In genomic region chr14:55684956-55685584, GRCh38 we compare ENCODE assay signal across 18 cellular contexts.
DNase-seq lines count a peak whose midpoint lies in the region; ATAC-seq and TF ChIP-seq lines count a peak whose summit lies in the region.
"Had no signal": no experiment of that assay in that cellular context is flagged by ENCODE, and none has a peak within 500 bp of the region (broad histone marks: within the 10 kb centered on the region; RNA-seq: fewer than 3 reads in every experiment).

No MANE protein-coding gene starts in this region.

- peak overlapping the region; percentile 56 for H3K27ac ChIP-seq in left ventricle myocardium inferior (replicated peaks)
- H3K27ac ChIP-seq: breast epithelium had no signal

- H3K36me3 Mint-ChIP-seq in activated T-helper 17 cell treated with anti-CD3 and anti-CD28 coated beads, Interleukin-2, amount 50 U/mL, for 72 hours (ENCODE audit: low read depth) = peaks cover 71% of the 10 kb centered on the region
- H3K36me3 Mint-ChIP-seq in stimulated activated effector memory CD8-positive, alpha-beta T cell treated with anti-CD3 and anti-CD28 coated beads, Interleukin-12 subunit alpha, Interleukin-12 subunit beta, amount 100 ng/mL, for 72 hours = peaks cover 65% of the 10 kb centered on the region

- peaks cover 30% of the 10 kb centered on the region for H3K4me1 ChIP-seq in left ventricle myocardium inferior
- H3K4me1 ChIP-seq: breast epithelium had no signal

- no peaks in the 10 kb centered on the region for H3K27me3 Mint-ChIP-seq in activated T-helper 17 cell treated with anti-CD3 and anti-CD28 coated beads, Interleukin-2, amount 50 U/mL, for 72 hours
- H3K27me3 Mint-ChIP-seq: stimulated activated naive CD8-positive, alpha-beta T cell treated with anti-CD3 and anti-CD28 coated beads, Interleukin-15, Interleukin-2, amounts not matched to agents 100 ng/mL and 50 ng/mL, for 24 hours had no signal

- no peak for TF ChIP-seq CTCF in left ventricle myocardium inferior (IDR thresholded peaks at IDR 0.05; ENCODE audit: borderline replicate concordance)

- H3K4me3 Mint-ChIP-seq in activated T-helper 17 cell treated with anti-CD3 and anti-CD28 coated beads, Interleukin-2, amount 50 U/mL, for 72 hours = no peak overlapping the region
- H3K4me3 Mint-ChIP-seq in stimulated activated effector memory CD8-positive, alpha-beta T cell treated with anti-CD3 and anti-CD28 coated beads, Interleukin-12 subunit alpha, Interleukin-12 subunit beta, amount 100 ng/mL, for 72 hours = no peak overlapping the region
- H3K4me3 Mint-ChIP-seq: stimulated activated naive CD8-positive, alpha-beta T cell treated with anti-CD3 and anti-CD28 coated beads, Interleukin-15, Interleukin-2, amounts not matched to agents 100 ng/mL and 50 ng/mL, for 24 hours; T-helper 1 cell treated with Interleukin-12 subunit alpha and Interleukin-12 subunit beta and Interleukin-4 antibody, amounts not matched to agents 30 μg/mL and 1 μg/mL, for 36 hours had no signal

- intact Hi-C loops in left ventricle myocardium inferior (cut with micrococcal nuclease) = no loop called here

- no peaks in the 10 kb centered on the region for H3K27me3 ChIP-seq in left ventricle myocardium inferior (ENCODE audit: low read depth)
- H3K27me3 ChIP-seq: breast epithelium, MG63 had no signal

- no peaks in the 10 kb centered on the region for H3K9me3 ChIP-seq in left ventricle myocardium inferior (replicated peaks)
- H3K9me3 ChIP-seq: breast epithelium, MG63 had no signal

- no peak overlapping the region for H3K4me3 ChIP-seq in left ventricle myocardium inferior
- H3K4me3 ChIP-seq: breast epithelium, MG63 had no signal

- peaks cover 67% of the 10 kb centered on the region for H3K36me3 ChIP-seq in left ventricle myocardium inferior

- H3K9me3 Mint-ChIP-seq in activated T-helper 17 cell treated with anti-CD3 and anti-CD28 coated beads, Interleukin-2, amount 50 U/mL, for 72 hours = no peaks in the 10 kb centered on the region
- no peaks in the 10 kb centered on the region for H3K9me3 Mint-ChIP-seq in stimulated activated effector memory CD8-positive, alpha-beta T cell treated with anti-CD3 and anti-CD28 coated beads, Interleukin-12 subunit alpha, Interleukin-12 subunit beta, amount 100 ng/mL, for 72 hours
- H3K9me3 Mint-ChIP-seq: stimulated activated naive CD8-positive, alpha-beta T cell treated with anti-CD3 and anti-CD28 coated beads, Interleukin-15, Interleukin-2, amounts not matched to agents 100 ng/mL and 50 ng/mL, for 24 hours; T-helper 1 cell treated with Interleukin-12 subunit alpha and Interleukin-12 subunit beta and Interleukin-4 antibody, amounts not matched to agents 30 μg/mL and 1 μg/mL, for 36 hours had no signal

- no peak for ATAC-seq in activated T-helper 17 cell treated with anti-CD3 and anti-CD28 coated beads, Interleukin-2, amount 50 U/mL, for 72 hours (replicated peaks)
- ATAC-seq in stimulated activated effector memory CD8-positive, alpha-beta T cell treated with anti-CD3 and anti-CD28 coated beads, Interleukin-12 subunit alpha, Interleukin-12 subunit beta, amount 100 ng/mL, for 72 hours = no peak
- no peak for ATAC-seq in HG02852 (IDR thresholded peaks at IDR 0.05; ENCODE audit: unreplicated experiment)
- no peak for ATAC-seq in HG03045 (IDR thresholded peaks at IDR 0.05; ENCODE audit: unreplicated experiment)

- H3K4me1 Mint-ChIP-seq in activated T-helper 17 cell treated with anti-CD3 and anti-CD28 coated beads, Interleukin-2, amount 50 U/mL, for 72 hours = no peaks in the 10 kb centered on the region
- no peaks in the 10 kb centered on the region for H3K4me1 Mint-ChIP-seq in stimulated activated effector memory CD8-positive, alpha-beta T cell treated with anti-CD3 and anti-CD28 coated beads, Interleukin-12 subunit alpha, Interleukin-12 subunit beta, amount 100 ng/mL, for 72 hours

- H3K27ac Mint-ChIP-seq in activated T-helper 17 cell treated with anti-CD3 and anti-CD28 coated beads, Interleukin-2, amount 50 U/mL, for 72 hours = peak overlapping the region; percentile 55
- H3K27ac Mint-ChIP-seq in stimulated activated effector memory CD8-positive, alpha-beta T cell treated with anti-CD3 and anti-CD28 coated beads, Interleukin-12 subunit alpha, Interleukin-12 subunit beta, amount 100 ng/mL, for 72 hours = peak overlapping the region; percentile 11
- H3K27ac Mint-ChIP-seq: stimulated activated naive CD8-positive, alpha-beta T cell treated with anti-CD3 and anti-CD28 coated beads, Interleukin-15, Interleukin-2, amounts not matched to agents 100 ng/mL and 50 ng/mL, for 24 hours; T-helper 1 cell treated with Interleukin-12 subunit alpha and Interleukin-12 subunit beta and Interleukin-4 antibody, amounts not matched to agents 30 μg/mL and 1 μg/mL, for 36 hours had no signal

- DNase-seq in HCEC 1CT (peak; percentile 1), left ventricle myocardium inferior (no peak), COLO829 (ENCODE audit: low spot score) (no peak)
- DNase-seq in stimulated activated effector memory CD8-positive, alpha-beta T cell treated with anti-CD3 and anti-CD28 coated beads, Interleukin-12 subunit alpha, Interleukin-12 subunit beta, amount 100 ng/mL, for 72 hours (ENCODE audit: low spot score in 2 of 2) = no peak
- DNase-seq: activated CD8-positive, alpha-beta memory T cell treated with anti-CD3 and anti-CD28 coated beads for 24 hours; DMS 273 treated with DMSO at 0.1 percent for 48 hours; MG63; NCI-H1436 treated with DMSO at 0.1 percent for 48 hours; NCI-H69; nucleus accumbens; SHP77 treated with DMSO at 0.1 percent for 48 hours; trophoblast cell had no signal
